In genomic region chr10:118792501-118792900, GRCh38 we compare ENCODE assay signal across 15 cellular contexts. TPM values are rescaled to one million over a fixed set of nuclear protein-coding genes. Genes with fewer than 3 reads are reported as not detected.
DNase-seq lines count a peak whose midpoint lies in the region; ATAC-seq and TF ChIP-seq lines count a peak whose summit lies in the region.
"Had no signal": no experiment of that assay in that cellular context is flagged by ENCODE, and none has a peak within 500 bp of the region (broad histone marks: within the 10 kb centered on the region; RNA-seq: fewer than 3 reads in every experiment).

No MANE protein-coding gene starts in this region.

- H2AFZ ChIP-seq in PC-3 (ENCODE audit: low read length) = no peak overlapping the region

- H3K27me3 ChIP-seq in PC-3 (ENCODE audit: low read length) = no peaks in the 10 kb centered on the region; the same call in 1 of the 2 replicates
- no peaks in the 10 kb centered on the region for H3K27me3 ChIP-seq in muscle layer of duodenum (ENCODE audit: low read depth, low read length)
- no peaks in the 10 kb centered on the region for H3K27me3 ChIP-seq in sigmoid colon
- H3K27me3 ChIP-seq: BE2C, stomach had no signal

- H3K36me3 ChIP-seq in PC-3 (ENCODE audit: low read depth, low read length) = no peaks in the 10 kb centered on the region
- no peaks in the 10 kb centered on the region for H3K36me3 ChIP-seq in muscle layer of duodenum (ENCODE audit: control insufficient read depth in 1 of 2, insufficient read depth in 2 of 2, low read length in 2 of 2)
- H3K36me3 ChIP-seq in sigmoid colon = no peaks in the 10 kb centered on the region
- H3K36me3 ChIP-seq: BE2C, stomach had no signal

- no peak overlapping the region for H3K27ac ChIP-seq in PC-3 (ENCODE audit: low read length)
- peak overlapping the region; percentile 10 for H3K27ac ChIP-seq in muscle layer of duodenum (ENCODE audit: low read length)
- H3K27ac ChIP-seq in sigmoid colon = no peak overlapping the region
- H3K27ac ChIP-seq: stomach had no signal

- DNase-seq in CD14-positive monocyte (ENCODE audit: low spot score) = peak; percentile 84
- DNase-seq in PC-3 = peak; percentile 14
- peak; percentile 71 for DNase-seq in fibroblast of mammary gland (ENCODE audit: low read depth)
- no peak for DNase-seq in sigmoid colon
- DNase-seq in NCI-H748 (lab: John Stamatoyannopoulos, UW; ENCODE audit: unreplicated experiment) = no peak
- no peak for DNase-seq in stimulated activated CD8-positive, alpha-beta memory T cell treated with anti-CD3 and anti-CD28 coated beads, Interleukin-4, amount 100 ng/mL, for 48 hours
- no peak for DNase-seq in erythroblast (lab: John Stamatoyannopoulos, UW)
- DNase-seq: activated naive CD4-positive, alpha-beta T cell; BE2C; dermis blood vessel endothelial cell; NCI-H2171 treated with DMSO at 0.1 percent for 48 hours; stomach had no signal

- H3K27me3 Mint-ChIP-seq in CD14-positive monocyte (ENCODE audit: low read depth in 3 of 3) = peaks cover 6 to 9% (median 9%) of the 10 kb centered on the region in 3 donors

- H3K9me3 Mint-ChIP-seq in CD14-positive monocyte = peaks cover 4 to 12% (median 8%) of the 10 kb centered on the region in 7 donors

- TF ChIP-seq EP300 in sigmoid colon (IDR thresholded peaks at IDR 0.05) = no peak

- H3K4me1 ChIP-seq in PC-3 (ENCODE audit: insufficient read depth, low read length) (peaks cover 3% of the 10 kb centered on the region; the same call in 1 of the 2 replicates), muscle layer of duodenum (ENCODE audit: control insufficient read depth in 1 of 2, insufficient read depth in 2 of 2, low read length in 2 of 2) (no peaks in the 10 kb centered on the region), sigmoid colon (peaks cover 0 to 1% (median under 1%) of the 10 kb centered on the region in 4 donors)
- H3K4me1 ChIP-seq: BE2C, stomach had no signal

- H3K27ac Mint-ChIP-seq in CD14-positive monocyte = peak overlapping the region; percentile 94 to 97 (median 96)
- H3K27ac Mint-ChIP-seq: nephron had no signal

- H3K79me2 ChIP-seq in PC-3 (ENCODE audit: low read length) = no peaks in the 10 kb centered on the region

- TF ChIP-seq CTCF in CD14-positive monocyte (IDR thresholded peaks at IDR 0.05) = no peak
- no peak for TF ChIP-seq CTCF in PC-3 (conservative IDR thresholded peaks at IDR 0.05; ENCODE audit: low read depth, low read length)
- TF ChIP-seq CTCF in fibroblast of mammary gland (conservative IDR thresholded peaks at IDR 0.05; ENCODE audit: control insufficient read depth, insufficient read depth, low read depth, low read length) = no peak
- TF ChIP-seq CTCF in sigmoid colon (IDR thresholded peaks at IDR 0.05) = no peak

- no peak for TF ChIP-seq POLR2A in sigmoid colon (IDR thresholded peaks at IDR 0.05)
- TF ChIP-seq POLR2A in erythroblast (IDR thresholded peaks at IDR 0.05; ENCODE audit: low read length) = no peak

- H3K4me3 ChIP-seq in PC-3 (ENCODE audit: low read length) (no peak overlapping the region), fibroblast of mammary gland (ENCODE audit: control insufficient read depth, low read depth, low read length) (no peak overlapping the region), muscle layer of duodenum (ENCODE audit: low read depth in 1 of 2, low read length in 2 of 2) (no peak overlapping the region), sigmoid colon (no peak overlapping the region)
- H3K4me3 ChIP-seq: K562, stomach had no signal

- 63 to 91% methylated on average over 1 of the region's 1 CpG for WGBS in sigmoid colon, 2 donors

- H3K36me3 Mint-ChIP-seq in CD14-positive monocyte = no peaks in the 10 kb centered on the region

- CTCF ChIA-PET in PC-3 (lab: Charles Lee) = no interaction called here

- no peaks in the 10 kb centered on the region for H4K20me1 ChIP-seq in PC-3 (ENCODE audit: low read length)

- intact Hi-C loops in CD14-positive monocyte (cut with micrococcal nuclease) = loop anchor here (2.0 to 5.0 kb wide), 2 partner anchors 38 to 40 kb away; partner anchors contain the start of gene CACUL1 (in 2 of the 2)
- intact Hi-C loops in PC-3 (cut with micrococcal nuclease) = no loop called here
- intact Hi-C loops in sigmoid colon (cut with DNase I) = no loop called here

- no peaks in the 10 kb centered on the region for H3K9me2 ChIP-seq in PC-3 (replicated peaks; ENCODE audit: low read length)

- H3K9me3 ChIP-seq in PC-3 (ENCODE audit: low read length) (no peaks in the 10 kb centered on the region), muscle layer of duodenum (ENCODE audit: control insufficient read depth in 1 of 2, low read length in 2 of 2) (no peaks in the 10 kb centered on the region), sigmoid colon (no peaks in the 10 kb centered on the region)
- H3K9me3 ChIP-seq: BE2C, stomach had no signal

- no peak overlapping the region for H3K9ac ChIP-seq in PC-3 (ENCODE audit: low read length)

- H3F3A ChIP-seq in PC-3 (ENCODE audit: low read length, unreplicated experiment) = no peaks in the 10 kb centered on the region

- POLR2A ChIA-PET in PC-3 (lab: Charles Lee; ENCODE audit: unreplicated experiment) = no interaction called here

- BruUV-seq in PC-3 (replicated peaks; lab: Mats Ljungman, UMichigan) = no TSS peak

- peak; percentile 31; the same call in 1 of the 2 replicates for ATAC-seq in PC-3
- ATAC-seq: K562 had no signal

- H3K4me1 Mint-ChIP-seq in CD14-positive monocyte = peaks cover 29% of the 10 kb centered on the region
- H3K4me1 Mint-ChIP-seq: nephron had no signal

- no peak overlapping the region for H3K4me2 ChIP-seq in PC-3 (ENCODE audit: low read length)

- H3K4me3 Mint-ChIP-seq in CD14-positive monocyte = peak overlapping the region; percentile 44 to 73
- H3K4me3 Mint-ChIP-seq: nephron had no signal

RNA-seq across cellular contexts. Expression of gene CACUL1, which starts 37.7 kb away (rescaled TPM):
- polyA plus RNA-seq in CD14-positive monocyte = 10 to 100 TPM; 38.8 to 50.8 TPM
- total RNA-seq in PC-3 (2014; rRNA removed) = 27.6 and 39.7 TPM in 2 replicates
- total RNA-seq in sigmoid colon = 10 to 100 TPM; 41.0 to 51.7 (median 50.4) TPM
- polyA plus RNA-seq in sigmoid colon = 1 to 10 TPM; 4.2 to 8.7 (median 6.9) TPM

Comparison
In these comparisons a context has a peak if more than half of its experiments do, and no peak if none do; other contexts are left out.
1. DNase-seq: peak in CD14-positive monocyte (single experiment), PC-3 (single experiment) and fibroblast of mammary gland (single experiment); none in sigmoid colon (single experiment), NCI-H748 (single experiment), stimulated activated CD8-positive, alpha-beta memory T cell treated with anti-CD3 and anti-CD28 coated beads, Interleukin-4, amount 100 ng/mL, for 48 hours (single experiment) and erythroblast (0 of 2).
2. intact Hi-C loops: an anchor here in CD14-positive monocyte (2.0 to 5.0 kb wide); none called in PC-3 and sigmoid colon.